16 cellular contexts compared by ENCODE assay signal in the genomic region with DNA sequence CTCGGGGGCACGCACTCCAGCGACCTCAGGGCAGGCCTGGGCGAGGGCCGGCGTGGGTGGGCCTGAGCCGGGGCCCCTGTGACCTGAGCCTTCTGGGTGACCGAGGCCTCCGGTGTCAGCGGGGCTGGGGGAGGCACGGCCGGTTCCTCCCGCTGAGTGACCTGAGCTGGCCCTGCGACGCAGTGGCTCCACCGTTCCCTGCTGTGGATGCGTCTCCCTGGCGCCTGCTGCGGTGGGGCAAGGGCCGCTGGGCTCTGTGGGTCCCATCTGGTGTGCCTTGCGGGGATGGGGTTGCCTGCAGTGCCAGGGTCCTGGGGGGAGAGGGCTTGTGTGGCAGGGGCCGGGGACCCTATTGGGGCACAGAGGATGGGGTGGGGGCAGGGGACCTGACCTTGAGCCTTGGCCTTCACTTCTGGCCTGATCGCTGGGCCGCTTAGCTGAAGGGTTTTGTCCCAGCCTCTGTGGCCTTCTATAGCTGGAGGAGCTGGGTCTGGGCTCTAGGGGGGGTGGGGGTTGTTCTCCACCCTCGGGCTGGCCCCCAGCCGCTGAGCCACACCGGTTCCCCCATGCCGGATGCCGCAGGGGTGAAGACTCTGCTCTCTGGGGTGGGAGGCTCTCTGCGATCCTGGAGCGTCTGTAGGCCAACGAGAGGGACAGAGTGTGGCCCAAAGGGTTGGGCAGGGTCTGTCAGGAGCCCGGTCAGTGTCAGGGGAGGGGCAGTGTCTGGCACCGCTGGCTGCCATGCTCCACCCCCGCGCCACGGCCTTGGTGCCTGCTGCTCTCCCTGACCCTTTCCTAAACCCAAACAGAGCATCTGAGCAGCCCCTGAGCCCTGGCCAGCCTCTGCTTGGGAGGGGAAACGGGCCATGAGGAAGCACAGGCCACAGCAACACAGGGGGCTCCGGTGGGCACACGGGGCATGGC. TPM values are rescaled to one million over a fixed set of nuclear protein-coding genes. Genes with fewer than 3 reads are reported as not detected.
A peak's percentile ranks its signal among the peaks of the same experiment; 100 is the strongest.
DNase-seq lines count a peak whose midpoint lies in the region; ATAC-seq and TF ChIP-seq lines count a peak whose summit lies in the region.
"Had no signal": no experiment of that assay in that cellular context is flagged by ENCODE, and none has a peak within 500 bp of the region (broad histone marks: within the 10 kb centered on the region; RNA-seq: fewer than 3 reads in every experiment).

No MANE protein-coding gene starts in this region.

- no peaks in the 10 kb centered on the region for H3K9me3 Mint-ChIP-seq in activated naive CD4-positive, alpha-beta T cell treated with anti-CD3 and anti-CD28 coated beads, Interleukin-2, amount 50 U/mL, for 72 hours
- H3K9me3 Mint-ChIP-seq: activated CD4-positive, alpha-beta T cell treated with anti-CD3 and anti-CD28 coated beads, Interleukin-2, amount 10 ng/mL, durations not matched to agents 7 days and 5 days; stimulated activated effector memory CD8-positive, alpha-beta T cell treated with anti-CD3 and anti-CD28 coated beads, Interleukin-12 subunit alpha, Interleukin-12 subunit beta, amount 100 ng/mL, for 72 hours had no signal

- DNase-seq in activated naive CD4-positive, alpha-beta T cell treated with anti-CD3 and anti-CD28 coated beads, Interleukin-2, amount 50 U/mL, for 16 hours: peak; percentile 8
- DNase-seq in activated naive CD4-positive, alpha-beta T cell treated with anti-CD3 and anti-CD28 coated beads, Interleukin-2, amount 50 U/mL, for 72 hours (ENCODE audit: low spot score in 2 of 2): no peak
- DNase-seq in kidney epithelial cell (ENCODE audit: low read depth) (no peak), NCI-H146 (lab: John Stamatoyannopoulos, UW) (no peak), islet precursor cell (no peak), cortex of kidney (lab: John Stamatoyannopoulos, UW) (no peak)
- DNase-seq: activated CD4-positive, alpha-beta T cell treated with anti-CD3 and anti-CD28 coated beads, Interleukin-2, amount 10 ng/mL, durations not matched to agents 7 days and 5 days; foreskin fibroblast; HCEC 1CT; NCI-H1694 treated with DMSO at 0.1 percent for 48 hours; stimulated activated CD4-positive, alpha-beta T cell treated with anti-CD3 and anti-CD28 coated beads, Interleukin-4, amount 100 ng/mL, for 4 hours had no signal

- peak overlapping the region in 2 of 5 donors; percentile 24 to 56 for H3K9ac ChIP-seq in subcutaneous abdominal adipose tissue (ENCODE audit: low read length in 5 of 5)

- no peak overlapping the region for H3K27ac Mint-ChIP-seq in activated naive CD4-positive, alpha-beta T cell treated with anti-CD3 and anti-CD28 coated beads, Interleukin-2, amount 50 U/mL, for 72 hours
- H3K27ac Mint-ChIP-seq: activated CD4-positive, alpha-beta T cell treated with anti-CD3 and anti-CD28 coated beads, Interleukin-2, amount 10 ng/mL, durations not matched to agents 7 days and 5 days; stimulated activated effector memory CD8-positive, alpha-beta T cell treated with anti-CD3 and anti-CD28 coated beads, Interleukin-12 subunit alpha, Interleukin-12 subunit beta, amount 100 ng/mL, for 72 hours had no signal

- peaks cover 0 to 60% (median 49%) of the 10 kb centered on the region in 5 donors for H3K4me1 ChIP-seq in subcutaneous abdominal adipose tissue (ENCODE audit: control insufficient read depth in 5 of 5, insufficient read depth in 5 of 5, low read length in 5 of 5)

- H3K4me3 ChIP-seq in kidney epithelial cell (ENCODE audit: low read depth, low read length): peak overlapping the region; percentile 5
- H3K4me3 ChIP-seq in subcutaneous abdominal adipose tissue (ENCODE audit: low read depth in 1 of 5, low read length in 5 of 5): peak overlapping the region in 4 of 5 donors; percentile 21 to 66 (median 54)

- H3K36me3 Mint-ChIP-seq in activated naive CD4-positive, alpha-beta T cell treated with anti-CD3 and anti-CD28 coated beads, Interleukin-2, amount 50 U/mL, for 72 hours: no peaks in the 10 kb centered on the region
- H3K36me3 Mint-ChIP-seq: stimulated activated effector memory CD8-positive, alpha-beta T cell treated with anti-CD3 and anti-CD28 coated beads, Interleukin-12 subunit alpha, Interleukin-12 subunit beta, amount 100 ng/mL, for 72 hours had no signal

- H3K27me3 ChIP-seq in kidney epithelial cell (ENCODE audit: control insufficient read depth, insufficient read depth, low read length): peaks cover 34% of the 10 kb centered on the region
- peaks cover 0 to 20% (median 3%) of the 10 kb centered on the region in 5 donors for H3K27me3 ChIP-seq in subcutaneous abdominal adipose tissue (ENCODE audit: control insufficient read depth in 5 of 5, insufficient read depth in 4 of 5, low read length in 5 of 5)

- H3K36me3 ChIP-seq in kidney epithelial cell (ENCODE audit: control insufficient read depth, insufficient read depth, low read length): no peaks in the 10 kb centered on the region
- peaks cover 0 to 3% (median 0%) of the 10 kb centered on the region in 5 donors for H3K36me3 ChIP-seq in subcutaneous abdominal adipose tissue (ENCODE audit: control insufficient read depth in 5 of 5, insufficient read depth in 5 of 5, low read length in 5 of 5)

- H3K9me3 ChIP-seq in subcutaneous abdominal adipose tissue (ENCODE audit: control insufficient read depth in 5 of 5, low read length in 5 of 5): no peaks in the 10 kb centered on the region

- ATAC-seq in activated naive CD4-positive, alpha-beta T cell treated with anti-CD3 and anti-CD28 coated beads, Interleukin-2, amount 50 U/mL, for 72 hours: no peak
- ATAC-seq: sciatic nerve; stimulated activated effector memory CD8-positive, alpha-beta T cell treated with anti-CD3 and anti-CD28 coated beads, Interleukin-12 subunit alpha, Interleukin-12 subunit beta, amount 100 ng/mL, for 72 hours had no signal

- no peak for TF ChIP-seq CTCF in kidney epithelial cell (IDR thresholded peaks at IDR 0.05; ENCODE audit: insufficient read depth, low read length, poor library complexity, severe bottlenecking)

- H3K27ac ChIP-seq in angular gyrus (ENCODE audit: low read depth, low read length): peak overlapping the region; percentile 73
- peak overlapping the region; percentile 57 for H3K27ac ChIP-seq in subcutaneous abdominal adipose tissue (ENCODE audit: low read depth, low read length)
- H3K27ac ChIP-seq: RWPE1 had no signal

RNA-seq across cellular contexts. Expression of a gene that starts 2.3 kb away (rescaled TPM):
- total RNA-seq in activated naive CD4-positive, alpha-beta T cell treated with anti-CD3 and anti-CD28 coated beads, Interleukin-2, amount 50 U/mL, for 72 hours: under 1 TPM in 1 of 2 donors, not detected in 1; 0.99 TPM
- 9.0 and 9.4 TPM in 2 replicates for total RNA-seq in kidney epithelial cell

RNA-seq across cellular contexts. Expression of a gene that starts 52.7 kb away (rescaled TPM):
- total RNA-seq in activated naive CD4-positive, alpha-beta T cell treated with anti-CD3 and anti-CD28 coated beads, Interleukin-2, amount 50 U/mL, for 72 hours: 10 to 100 TPM; 44.8 to 53.8 TPM
- 31.2 and 31.9 TPM in 2 replicates for total RNA-seq in kidney epithelial cell
